Comparison of ENCODE assay signal across 7 cellular contexts in genomic region chr3:50251220-50251619, GRCh38. TPM values are rescaled to one million over a fixed set of nuclear protein-coding genes. Genes with fewer than 3 reads are reported as not detected.
DNase-seq lines count a peak whose midpoint lies in the region; ATAC-seq and TF ChIP-seq lines count a peak whose summit lies in the region.

No MANE protein-coding gene starts in this region.

- CTCF ChIA-PET in HEK293 (lab: Yijun Ruan, JAX): interaction anchor here (0.8 to 5.5 kb wide), 4 partner anchors 13 to 70 kb away, joined by 3 to 71 read pairs (median 4); partner anchors contain the start of gene GNAT1

- H3K36me3 Mint-ChIP-seq in activated T-cell treated with anti-CD3 and anti-CD28 coated beads, Interleukin-2, amount 50 U/mL, for 4 hours (ENCODE audit: insufficient read depth): peaks cover 9% of the 10 kb centered on the region
- no peaks in the 10 kb centered on the region for H3K36me3 Mint-ChIP-seq in glutamatergic neuron (ENCODE audit: unreplicated experiment)

- no peak overlapping the region for H3K27ac ChIP-seq in HEK293 (ENCODE audit: extremely low read depth, low read depth, low read length)

- peak; percentile 15 to 51 for ATAC-seq in activated T-cell treated with anti-CD3 and anti-CD28 coated beads, Interleukin-2, amount 50 U/mL, for 4 hours

- TF ChIP-seq CTCF in HEK293 (tag by site-specific recombination; IDR thresholded peaks at IDR 0.05) (no peak), glutamatergic neuron (IDR thresholded peaks at IDR 0.05; ENCODE audit: partially characterized antibody, unreplicated experiment) (no peak)

- H3K27me3 Mint-ChIP-seq in activated T-cell treated with anti-CD3 and anti-CD28 coated beads, Interleukin-2, amount 50 U/mL, for 4 hours (ENCODE audit: low read depth): no peaks in the 10 kb centered on the region
- H3K27me3 Mint-ChIP-seq in glutamatergic neuron (ENCODE audit: unreplicated experiment): peaks cover 6% of the 10 kb centered on the region

- H3K4me3 ChIP-seq in HEK293 (ENCODE audit: low read depth, low read length): no peak overlapping the region

- peak overlapping the region; percentile 17 for H3K4me3 Mint-ChIP-seq in activated T-cell treated with anti-CD3 and anti-CD28 coated beads, Interleukin-2, amount 50 U/mL, for 4 hours
- no peak overlapping the region for H3K4me3 Mint-ChIP-seq in glutamatergic neuron (ENCODE audit: unreplicated experiment)

- H3K4me1 ChIP-seq in HEK293 (ENCODE audit: control insufficient read depth, insufficient read depth, low read length): no peaks in the 10 kb centered on the region

- peak; percentile 40 for DNase-seq in activated T-cell treated with anti-CD3 and anti-CD28 coated beads, Interleukin-2, amount 50 U/mL, for 4 hours
- DNase-seq in fibroblast of peridontal ligament (ENCODE audit: extremely low read depth) (peak; percentile 73), NCI-H748 treated with DMSO at 0.1 percent for 48 hours (lab: John Stamatoyannopoulos, UW) (no peak), glutamatergic neuron (no peak), NCI-H146 treated with DMSO at 0.1 percent for 48 hours (lab: John Stamatoyannopoulos, UW; ENCODE audit: unreplicated experiment) (no peak)
- DNase-seq in stimulated activated CD4-positive, alpha-beta T cell treated with anti-CD3 and anti-CD28 coated beads, Interleukin-4, amount 100 ng/mL, for 24 hours: peak; percentile 70

- no peaks in the 10 kb centered on the region for H3K9me3 ChIP-seq in HEK293 (ENCODE audit: control insufficient read depth, insufficient read depth, low read depth, low read length)

- H3K27ac Mint-ChIP-seq in glutamatergic neuron (ENCODE audit: unreplicated experiment): no peak overlapping the region

- H3K9me3 Mint-ChIP-seq in activated T-cell treated with anti-CD3 and anti-CD28 coated beads, Interleukin-2, amount 50 U/mL, for 4 hours: no peaks in the 10 kb centered on the region
- peaks cover 4% of the 10 kb centered on the region for H3K9me3 Mint-ChIP-seq in glutamatergic neuron (ENCODE audit: unreplicated experiment)

- peaks cover 40% of the 10 kb centered on the region for H3K4me1 Mint-ChIP-seq in activated T-cell treated with anti-CD3 and anti-CD28 coated beads, Interleukin-2, amount 50 U/mL, for 4 hours (ENCODE audit: low read depth)
- H3K4me1 Mint-ChIP-seq in glutamatergic neuron (ENCODE audit: low read depth, unreplicated experiment): peaks cover 21% of the 10 kb centered on the region

- H3K36me3 ChIP-seq in HEK293 (ENCODE audit: control insufficient read depth in 2 of 2, insufficient read depth in 1 of 2, low read length in 2 of 2): peaks cover 0 to 32% of the 10 kb centered on the region in 2 experiments; a peak in 2 of 3 replicates

- POLR2A ChIA-PET in HEK293 (lab: Yijun Ruan, JAX): interaction anchor here (1.1 kb wide), 1 partner anchor 24 kb away, joined by 3 read pairs; no protein-coding TSS in a partner anchor

TF ChIP-seq in HEK293, 187 proteins besides CTCF, POLR2A, EP300 and RAD21:
- TF ChIP-seq ZFHX2 (tag by site-specific recombination; conservative IDR thresholded peaks at IDR 0.05) (peak; percentile 57), SCRT1 (tag by site-specific recombination; IDR thresholded peaks at IDR 0.05; ENCODE audit: borderline replicate concordance) (no peak), KLF1 (tag by site-specific recombination; IDR thresholded peaks at IDR 0.05) (peak; percentile 80), ZNF362 (tag by site-specific recombination; IDR thresholded peaks at IDR 0.05) (no peak), KLF17 (tag by site-specific recombination; IDR thresholded peaks at IDR 0.05) (peak; percentile 62; the same call in 1 of the 2 replicates)

RNA-seq across cellular contexts. Expression of gene GNAI2, which starts 15.2 kb away (rescaled TPM):
- total RNA-seq in activated T-cell treated with anti-CD3 and anti-CD28 coated beads, Interleukin-2, amount 50 U/mL, for 4 hours: 100 to 1,000 TPM; 160 to 175 (median 172) TPM
- total RNA-seq in glutamatergic neuron (ENCODE audit: unreplicated experiment): 297 TPM

RNA-seq across cellular contexts. Expression of gene SEMA3B, which starts 17.7 kb away (rescaled TPM):
- under 1 TPM; 0.35 to 0.55 (median 0.52) TPM for total RNA-seq in activated T-cell treated with anti-CD3 and anti-CD28 coated beads, Interleukin-2, amount 50 U/mL, for 4 hours
- total RNA-seq in glutamatergic neuron (ENCODE audit: unreplicated experiment): 5.4 TPM

RNA-seq across cellular contexts. Expression of gene LSMEM2, which starts 27.7 kb away (rescaled TPM):
- under 1 TPM in 1 of 3 donors, not detected in 2; 0.13 TPM for total RNA-seq in activated T-cell treated with anti-CD3 and anti-CD28 coated beads, Interleukin-2, amount 50 U/mL, for 4 hours
- not detected for total RNA-seq in glutamatergic neuron (ENCODE audit: unreplicated experiment)

RNA-seq across cellular contexts. Expression of gene IFRD2, which starts 41.0 kb away (rescaled TPM):
- total RNA-seq in activated T-cell treated with anti-CD3 and anti-CD28 coated beads, Interleukin-2, amount 50 U/mL, for 4 hours: 100 to 1,000 TPM; 339 to 366 (median 341) TPM
- total RNA-seq in glutamatergic neuron (ENCODE audit: unreplicated experiment): 38.2 TPM

RNA-seq across cellular contexts. Expression of gene SLC38A3, which starts 46.1 kb away (rescaled TPM):
- total RNA-seq in activated T-cell treated with anti-CD3 and anti-CD28 coated beads, Interleukin-2, amount 50 U/mL, for 4 hours: under 1 TPM in 2 of 3 donors, not detected in 1; 0.08 to 0.52 TPM
- total RNA-seq in glutamatergic neuron (ENCODE audit: unreplicated experiment): not detected

Comparison
In these comparisons a context has a peak if more than half of its experiments do, and no peak if none do; other contexts are left out.
1. DNase-seq: peak in activated T-cell treated with anti-CD3 and anti-CD28 coated beads, Interleukin-2, amount 50 U/mL, for 4 hours (single experiment), fibroblast of peridontal ligament (single experiment) and stimulated activated CD4-positive, alpha-beta T cell treated with anti-CD3 and anti-CD28 coated beads, Interleukin-4, amount 100 ng/mL, for 24 hours (single experiment); none in NCI-H748 treated with DMSO at 0.1 percent for 48 hours (single experiment), glutamatergic neuron (single experiment) and NCI-H146 treated with DMSO at 0.1 percent for 48 hours (single experiment).